Comparison of ENCODE assay signal across 6 cellular contexts in genomic region chr9:114247491-114247890, GRCh38.
"Had no signal": no experiment of that assay in that cellular context is flagged by ENCODE, and none has a peak within 500 bp of the region (broad histone marks: within the 10 kb centered on the region; RNA-seq: fewer than 3 reads in every experiment).

No MANE protein-coding gene starts in this region.

- DNase-seq: GM23248, GOT3, H7 had no signal

- H3K27ac ChIP-seq: GM23248, HL-60 had no signal

- H3K9me3 ChIP-seq: HAP-1 had no signal

- H2AFZ ChIP-seq: GM23248 had no signal

- H3K4me3 ChIP-seq: GM23248, HAP-1 had no signal

- H3K4me1 ChIP-seq: HAP-1 had no signal

- ATAC-seq: HCT116 had no signal

- H3K9ac ChIP-seq: GM23248 had no signal
